ENCODE assay signal across 1 cellular context in genomic region chr2:794554-795244, GRCh38.
TF ChIP-seq lines count a peak whose summit lies in the region.

No MANE protein-coding gene starts in this region.

TF ChIP-seq in HepG2, 621 proteins besides CTCF, POLR2A, EP300 and RAD21:
- no peak for TF ChIP-seq ZNF17 (CRISPR knock-in tag; IDR thresholded peaks at IDR 0.05)
- no peak for TF ChIP-seq MBD4 (IDR thresholded peaks at IDR 0.05; ENCODE audit: borderline replicate concordance, low read length)
- TF ChIP-seq, protein P1, sequence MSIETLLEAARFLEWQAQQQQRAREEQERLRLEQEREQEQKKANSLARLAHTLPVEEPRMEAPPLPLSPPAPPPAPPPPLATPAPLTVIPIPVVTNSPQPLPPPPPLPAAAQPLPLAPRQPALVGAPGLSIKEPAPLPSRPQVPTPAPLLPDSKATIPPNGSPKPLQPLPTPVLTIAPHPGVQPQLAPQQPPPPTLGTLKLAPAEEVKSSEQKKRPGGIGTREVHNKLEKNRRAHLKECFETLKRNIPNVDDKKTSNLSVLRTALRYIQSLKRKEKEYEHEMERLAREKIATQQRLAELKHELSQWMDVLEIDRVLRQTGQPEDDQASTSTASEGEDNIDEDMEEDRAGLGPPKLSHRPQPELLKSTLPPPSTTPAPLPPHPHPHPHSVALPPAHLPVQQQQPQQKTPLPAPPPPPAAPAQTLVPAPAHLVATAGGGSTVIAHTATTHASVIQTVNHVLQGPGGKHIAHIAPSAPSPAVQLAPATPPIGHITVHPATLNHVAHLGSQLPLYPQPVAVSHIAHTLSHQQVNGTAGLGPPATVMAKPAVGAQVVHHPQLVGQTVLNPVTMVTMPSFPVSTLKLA (IDR thresholded peaks at IDR 0.05) = peak; percentile 68
- no peak for TF ChIP-seq KDM5B (CRISPR knock-in tag; IDR thresholded peaks at IDR 0.05; ENCODE audit: borderline replicate concordance)
- no peak for TF ChIP-seq TOPORS (CRISPR knock-in tag; IDR thresholded peaks at IDR 0.05)
- TF ChIP-seq MED8 (CRISPR knock-in tag; IDR thresholded peaks at IDR 0.05; ENCODE audit: insufficient replicate concordance) = no peak
